Comparison of ENCODE assay signal across 36 cellular contexts in genomic region chr1:178495158-178495557, GRCh38. TPM values are rescaled to one million over a fixed set of nuclear protein-coding genes. Genes with fewer than 3 reads are reported as not detected.
"Had no signal": no experiment of that assay in that cellular context is flagged by ENCODE, and none has a peak within 500 bp of the region (broad histone marks: within the 10 kb centered on the region; RNA-seq: fewer than 3 reads in every experiment).

No MANE protein-coding gene starts in this region.

- H3K27ac ChIP-seq: ascending aorta, cardiac muscle cell, coronary artery, dorsolateral prefrontal cortex, heart right ventricle, sigmoid colon, vagina, VCaP had no signal

- H3K9me3 Mint-ChIP-seq: activated naive CD4-positive, alpha-beta T cell treated with anti-CD3 and anti-CD28 coated beads, Interleukin-2, amount 10 ng/mL, durations not matched to agents 7 days and 5 days; activated naive CD8-positive, alpha-beta T cell treated with anti-CD3 and anti-CD28 coated beads, Interleukin-2, amount 10 ng/mL, durations not matched to agents 7 days and 5 days; brain; effector memory CD8-positive, alpha-beta T cell; natural killer cell; stimulated activated memory B cell treated with anti-CD40 and anti-IgM and Interleukin-4, amounts not matched to agents 10 μg/mL and 1 μg/mL and 100 μg/mL, for 72 hours; stimulated activated naive CD8-positive, alpha-beta T cell treated with anti-CD3 and anti-CD28 coated beads, Interleukin-15, amount 100 ng/mL, for 72 hours; T-helper 1 cell treated with Interleukin-12 subunit alpha and Interleukin-12 subunit beta and Interleukin-4 antibody, amounts not matched to agents 30 μg/mL and 1 μg/mL, for 36 hours; type B pancreatic cell had no signal

- H3K27me3 ChIP-seq: ascending aorta, cardiac muscle cell, dorsolateral prefrontal cortex, heart right ventricle, sigmoid colon, vagina had no signal

- H3K36me3 ChIP-seq: ascending aorta, cardiac muscle cell, heart right ventricle, sigmoid colon, vagina had no signal

- H3K27me3 Mint-ChIP-seq: activated naive CD4-positive, alpha-beta T cell treated with anti-CD3 and anti-CD28 coated beads, Interleukin-2, amount 10 ng/mL, durations not matched to agents 7 days and 5 days; activated naive CD8-positive, alpha-beta T cell treated with anti-CD3 and anti-CD28 coated beads, Interleukin-2, amount 10 ng/mL, durations not matched to agents 7 days and 5 days; brain; stimulated activated memory B cell treated with anti-CD40 and anti-IgM and Interleukin-4, amounts not matched to agents 10 μg/mL and 1 μg/mL and 100 μg/mL, for 72 hours; stimulated activated naive CD8-positive, alpha-beta T cell treated with anti-CD3 and anti-CD28 coated beads, Interleukin-15, amount 100 ng/mL, for 72 hours had no signal

- H3K36me3 Mint-ChIP-seq: activated naive CD4-positive, alpha-beta T cell treated with anti-CD3 and anti-CD28 coated beads, Interleukin-2, amount 10 ng/mL, durations not matched to agents 7 days and 5 days; activated naive CD8-positive, alpha-beta T cell treated with anti-CD3 and anti-CD28 coated beads, Interleukin-2, amount 10 ng/mL, durations not matched to agents 7 days and 5 days; brain; natural killer cell; stimulated activated memory B cell treated with anti-CD40 and anti-IgM and Interleukin-4, amounts not matched to agents 10 μg/mL and 1 μg/mL and 100 μg/mL, for 72 hours; type B pancreatic cell had no signal

- H3K27ac Mint-ChIP-seq: activated naive CD4-positive, alpha-beta T cell treated with anti-CD3 and anti-CD28 coated beads, Interleukin-2, amount 10 ng/mL, durations not matched to agents 7 days and 5 days; activated naive CD8-positive, alpha-beta T cell treated with anti-CD3 and anti-CD28 coated beads, Interleukin-2, amount 10 ng/mL, durations not matched to agents 7 days and 5 days; brain; effector memory CD8-positive, alpha-beta T cell; natural killer cell; stimulated activated memory B cell treated with anti-CD40 and anti-IgM and Interleukin-4, amounts not matched to agents 10 μg/mL and 1 μg/mL and 100 μg/mL, for 72 hours; stimulated activated naive CD8-positive, alpha-beta T cell treated with anti-CD3 and anti-CD28 coated beads, Interleukin-15, amount 100 ng/mL, for 72 hours; T-helper 1 cell treated with Interleukin-12 subunit alpha and Interleukin-12 subunit beta and Interleukin-4 antibody, amounts not matched to agents 30 μg/mL and 1 μg/mL, for 36 hours; type B pancreatic cell had no signal

- DNase-seq: activated CD4-positive, alpha-beta T cell treated with anti-CD3 and anti-CD28 coated beads for 48 hours; activated CD4-positive, alpha-beta T cell treated with anti-CD3 and anti-CD28 coated beads, Interleukin-2, amount 50 U/mL, for 48 hours; activated CD8-positive, alpha-beta memory T cell treated with anti-CD3 and anti-CD28 coated beads for 24 hours; activated gamma-delta T cell; activated naive CD4-positive, alpha-beta T cell treated with anti-CD3 and anti-CD28 coated beads, Interleukin-2, amount 10 ng/mL, durations not matched to agents 7 days and 5 days; activated naive CD8-positive, alpha-beta T cell treated with anti-CD3 and anti-CD28 coated beads, Interleukin-2, amount 10 ng/mL, durations not matched to agents 7 days and 5 days; dorsolateral prefrontal cortex; effector memory CD8-positive, alpha-beta T cell; foreskin melanocyte; mesendoderm; natural killer cell; sigmoid colon; small intestine; stimulated activated CD4-positive, alpha-beta T cell treated with anti-CD3 and anti-CD28 coated beads, Interleukin-4, amount 100 ng/mL, for 24 hours; stimulated activated naive CD8-positive, alpha-beta T cell treated with anti-CD3 and anti-CD28 coated beads, Interleukin-15, amount 100 ng/mL, for 72 hours; substantia nigra; T-helper 9 cell had no signal

- H3K4me3 ChIP-seq: ascending aorta, cardiac muscle cell, coronary artery, dorsolateral prefrontal cortex, heart right ventricle, lung, sigmoid colon, vagina had no signal

- ATAC-seq: effector memory CD8-positive, alpha-beta T cell; esophagus mucosa; left lobe of liver; natural killer cell; stimulated activated memory B cell treated with anti-CD40 and anti-IgM and Interleukin-4, amounts not matched to agents 10 μg/mL and 1 μg/mL and 100 μg/mL, for 72 hours; stimulated activated naive CD8-positive, alpha-beta T cell treated with anti-CD3 and anti-CD28 coated beads, Interleukin-15, amount 100 ng/mL, for 72 hours had no signal

- H3K4me3 Mint-ChIP-seq: activated naive CD4-positive, alpha-beta T cell treated with anti-CD3 and anti-CD28 coated beads, Interleukin-2, amount 10 ng/mL, durations not matched to agents 7 days and 5 days; activated naive CD8-positive, alpha-beta T cell treated with anti-CD3 and anti-CD28 coated beads, Interleukin-2, amount 10 ng/mL, durations not matched to agents 7 days and 5 days; brain; effector memory CD8-positive, alpha-beta T cell; natural killer cell; stimulated activated memory B cell treated with anti-CD40 and anti-IgM and Interleukin-4, amounts not matched to agents 10 μg/mL and 1 μg/mL and 100 μg/mL, for 72 hours; stimulated activated naive CD8-positive, alpha-beta T cell treated with anti-CD3 and anti-CD28 coated beads, Interleukin-15, amount 100 ng/mL, for 72 hours; T-helper 1 cell treated with Interleukin-12 subunit alpha and Interleukin-12 subunit beta and Interleukin-4 antibody, amounts not matched to agents 30 μg/mL and 1 μg/mL, for 36 hours; type B pancreatic cell had no signal

- H3K4me1 ChIP-seq: ascending aorta, sigmoid colon, vagina had no signal

- H3K9me3 ChIP-seq: ascending aorta, heart right ventricle, sigmoid colon, vagina had no signal

- H3K4me1 Mint-ChIP-seq: activated naive CD4-positive, alpha-beta T cell treated with anti-CD3 and anti-CD28 coated beads, Interleukin-2, amount 10 ng/mL, durations not matched to agents 7 days and 5 days; activated naive CD8-positive, alpha-beta T cell treated with anti-CD3 and anti-CD28 coated beads, Interleukin-2, amount 10 ng/mL, durations not matched to agents 7 days and 5 days; natural killer cell; stimulated activated memory B cell treated with anti-CD40 and anti-IgM and Interleukin-4, amounts not matched to agents 10 μg/mL and 1 μg/mL and 100 μg/mL, for 72 hours; stimulated activated naive CD8-positive, alpha-beta T cell treated with anti-CD3 and anti-CD28 coated beads, Interleukin-15, amount 100 ng/mL, for 72 hours had no signal

- FAIRE-seq: small intestine, TTC549 had no signal

RNA-seq across cellular contexts. Expression of gene CLEC20A, which starts 1.6 kb away (rescaled TPM):
- total RNA-seq: activated naive CD8-positive, alpha-beta T cell treated with anti-CD3 and anti-CD28 coated beads, Interleukin-2, amount 10 ng/mL, durations not matched to agents 7 days and 5 days; ascending aorta; cardiac muscle cell; cerebellum; esophagus mucosa; glomerular endothelial cell; heart right ventricle; kidney epithelial cell; left lobe of liver; lung; natural killer cell; omental fat pad; posterior vena cava; sigmoid colon; vagina had no signal

RNA-seq across cellular contexts. Expression of gene TEX35, which starts 17.8 kb away (rescaled TPM):
- total RNA-seq: activated naive CD8-positive, alpha-beta T cell treated with anti-CD3 and anti-CD28 coated beads, Interleukin-2, amount 10 ng/mL, durations not matched to agents 7 days and 5 days; ascending aorta; cardiac muscle cell; cerebellum; glomerular endothelial cell; kidney epithelial cell; left lobe of liver; lung; natural killer cell; omental fat pad; posterior vena cava; sigmoid colon; vagina had no signal
